Comparison of ENCODE assay signal across 9 cellular contexts in genomic region chr5:172418847-172419810, GRCh38. TPM values are rescaled to one million over a fixed set of nuclear protein-coding genes. Genes with fewer than 3 reads are reported as not detected.
DNase-seq lines count a peak whose midpoint lies in the region; ATAC-seq, FAIRE-seq and TF ChIP-seq lines count a peak whose summit lies in the region.
"Had no signal": no experiment of that assay in that cellular context is flagged by ENCODE, and none has a peak within 500 bp of the region (broad histone marks: within the 10 kb centered on the region; RNA-seq: fewer than 3 reads in every experiment).

No MANE protein-coding gene starts in this region.

- peaks cover 60% of the 10 kb centered on the region for H3K4me1 Mint-ChIP-seq in nephron

- no peaks in the 10 kb centered on the region for H3K27me3 ChIP-seq in Peyer's patch
- H3K27me3 ChIP-seq in esophagus (ENCODE audit: control insufficient read depth in 1 of 2, insufficient read depth in 2 of 2, low read length in 2 of 2), result no peaks in the 10 kb centered on the region
- H3K27me3 ChIP-seq in upper lobe of right lung, result no peaks in the 10 kb centered on the region

- no peak for DNase-seq in Peyer's patch
- no peak for DNase-seq in upper lobe of right lung
- no peak for DNase-seq in frontal cortex (ENCODE audit: low spot score in 2 of 2)
- DNase-seq: NCI-H1092; stimulated activated CD4-positive, alpha-beta T cell treated with anti-CD3 and anti-CD28 coated beads, Interleukin-2, amount 100 ng/mL, for 48 hours had no signal

- peak overlapping the region in 1 of 3 experiments; percentile 29 for H3K4me3 Mint-ChIP-seq in nephron

- TF ChIP-seq POLR2A in Peyer's patch (IDR thresholded peaks at IDR 0.05), result no peak

- WGBS in esophagus, 2 donors, result 39 to 51% methylated on average over 20 of the region's 20 CpGs

- TF ChIP-seq CTCF in Peyer's patch (IDR thresholded peaks at IDR 0.05) (no peak), nephron (IDR thresholded peaks at IDR 0.05; ENCODE audit: unreplicated experiment in 3 of 3) (no peak), upper lobe of right lung (IDR thresholded peaks at IDR 0.05) (no peak)

- peak overlapping the region; percentile 83 to 98 (median 84) for H3K27ac Mint-ChIP-seq in nephron

- H3K27me3 Mint-ChIP-seq in nephron (ENCODE audit: low read depth), result peaks cover 5% of the 10 kb centered on the region

- peaks cover 43% of the 10 kb centered on the region for H3K36me3 Mint-ChIP-seq in nephron (ENCODE audit: low read depth)

- intact Hi-C loops in upper lobe of right lung (cut with DNase I), result no loop called here

- FAIRE-seq in frontal cortex (lab: Jason Lieb, UNC), result no peak

- no peak overlapping the region for H3K4me3 ChIP-seq in Peyer's patch
- H3K4me3 ChIP-seq in esophagus (ENCODE audit: low read depth in 1 of 2, low read length in 2 of 2), result no peak overlapping the region
- H3K4me3 ChIP-seq in upper lobe of right lung, result no peak overlapping the region

- H3K4me1 ChIP-seq in Peyer's patch, result peaks cover 0 to 24% (median 5%) of the 10 kb centered on the region in 4 donors
- H3K4me1 ChIP-seq in esophagus (ENCODE audit: control insufficient read depth in 2 of 2, insufficient read depth in 2 of 2, low read length in 1 of 2), result peaks cover 14 to 21% of the 10 kb centered on the region in 2 donors
- peaks cover 50% of the 10 kb centered on the region for H3K4me1 ChIP-seq in upper lobe of right lung

- H3K36me3 ChIP-seq in Peyer's patch (no peaks in the 10 kb centered on the region), esophagus (ENCODE audit: control insufficient read depth in 2 of 2, insufficient read depth in 2 of 2, low read length in 1 of 2) (no peaks in the 10 kb centered on the region), upper lobe of right lung (peaks cover 3% of the 10 kb centered on the region)

- ATAC-seq in upper lobe of right lung (no peak), HG03469 (IDR thresholded peaks at IDR 0.05; ENCODE audit: unreplicated experiment) (no peak), GM18498 (IDR thresholded peaks at IDR 0.05; ENCODE audit: unreplicated experiment) (no peak)

- H3K9me3 Mint-ChIP-seq in nephron, result no peaks in the 10 kb centered on the region

- peaks cover 0 to 3% (median 0%) of the 10 kb centered on the region in 4 donors for H3K9me3 ChIP-seq in Peyer's patch
- H3K9me3 ChIP-seq in esophagus (ENCODE audit: control insufficient read depth in 2 of 2, insufficient read depth in 1 of 2, low read depth in 1 of 2, low read length in 1 of 2), result no peaks in the 10 kb centered on the region
- H3K9me3 ChIP-seq in upper lobe of right lung, result no peaks in the 10 kb centered on the region

- peak overlapping the region; percentile 60 to 86 (median 70) for H3K27ac ChIP-seq in Peyer's patch
- H3K27ac ChIP-seq in esophagus (ENCODE audit: low read depth in 2 of 2, low read length in 1 of 2), result peak overlapping the region; percentile 95
- peak overlapping the region; percentile 75 for H3K27ac ChIP-seq in upper lobe of right lung

RNA-seq across cellular contexts. Expression of gene SH3PXD2B, which starts 35.2 kb away (rescaled TPM):
- total RNA-seq in Peyer's patch, result 10 to 100 TPM in 3 of 4 donors, 1 to 10 TPM in 1; 5.8 to 26.4 (median 11.7) TPM
- polyA plus RNA-seq in esophagus, result 1 to 10 TPM; 3.0 to 4.5 TPM
- 46.2 TPM for total RNA-seq in upper lobe of right lung
- total RNA-seq in frontal cortex, result 13.0 TPM
